Comparison of ENCODE assay signal across 18 cellular contexts in genomic region chr10:43377393-43377883, GRCh38. TPM values are rescaled to one million over a fixed set of nuclear protein-coding genes. Genes with fewer than 3 reads are reported as not detected.
DNase-seq lines count a peak whose midpoint lies in the region; ATAC-seq, FAIRE-seq and TF ChIP-seq lines count a peak whose summit lies in the region.
"Had no signal": no experiment of that assay in that cellular context is flagged by ENCODE, and none has a peak within 500 bp of the region (broad histone marks: within the 10 kb centered on the region; RNA-seq: fewer than 3 reads in every experiment).

No MANE protein-coding gene starts in this region.

- peak overlapping the region; percentile 82 for H3K27ac Mint-ChIP-seq in stimulated activated effector memory CD8-positive, alpha-beta T cell treated with anti-CD3 and anti-CD28 coated beads, Interleukin-12 subunit alpha, Interleukin-12 subunit beta, amount 100 ng/mL, for 72 hours
- H3K27ac Mint-ChIP-seq: activated CD8-positive, alpha-beta memory T cell treated with anti-CD3 and anti-CD28 coated beads, Interleukin-2, amount 10 ng/mL, durations not matched to agents 7 days and 5 days; brain had no signal

- H3K27ac ChIP-seq in HEK293 (ENCODE audit: extremely low read depth, low read depth, low read length): no peak overlapping the region
- H3K27ac ChIP-seq in GM12878 (ENCODE audit: control insufficient read depth, insufficient read depth): no peak overlapping the region
- no peak overlapping the region for H3K27ac ChIP-seq in HepG2 (ENCODE audit: extremely low read length, insufficient read depth, low read length)
- H3K27ac ChIP-seq in SJCRH30: no peak overlapping the region
- H3K27ac ChIP-seq: C4-2B had no signal

- TF ChIP-seq RAD21 in GM12878 (IDR thresholded peaks at IDR 0.05; ENCODE audit: insufficient read depth, low read depth, low read length) (no peak), HepG2 (CRISPR knock-in tag; IDR thresholded peaks at IDR 0.05) (no peak)

- H2AFZ ChIP-seq in GM12878 (ENCODE audit: control insufficient read depth, low read depth, low read length) (no peak overlapping the region), HepG2 (ENCODE audit: low read length) (no peak overlapping the region)

- no peak overlapping the region for H3K4me2 ChIP-seq in GM12878 (ENCODE audit: control insufficient read depth, insufficient read depth)
- peak overlapping the region; percentile 94 for H3K4me2 ChIP-seq in HepG2 (ENCODE audit: low read depth, low read length)

- no peaks in the 10 kb centered on the region for H3K4me1 ChIP-seq in HEK293 (ENCODE audit: control insufficient read depth, insufficient read depth, low read length)
- no peaks in the 10 kb centered on the region for H3K4me1 ChIP-seq in GM12878 (ENCODE audit: control insufficient read depth, insufficient read depth, low read length)
- peaks cover 29% of the 10 kb centered on the region for H3K4me1 ChIP-seq in HepG2 (ENCODE audit: insufficient read depth, low read length)
- H3K4me1 ChIP-seq in SJCRH30: no peaks in the 10 kb centered on the region

- H3K36me3 ChIP-seq in HEK293 (ENCODE audit: control insufficient read depth in 2 of 2, insufficient read depth in 1 of 2, low read length in 2 of 2) (no peaks in the 10 kb centered on the region), GM12878 (ENCODE audit: control insufficient read depth in 2 of 2, insufficient read depth in 2 of 2, low read length in 1 of 2) (no peaks in the 10 kb centered on the region), HepG2 (replicated peaks in 1 of 2; ENCODE audit: control insufficient read depth in 1 of 2, insufficient read depth in 2 of 2, low read length in 2 of 2) (no peaks in the 10 kb centered on the region), SJCRH30 (no peaks in the 10 kb centered on the region)

- H3K4me3 Mint-ChIP-seq in stimulated activated effector memory CD8-positive, alpha-beta T cell treated with anti-CD3 and anti-CD28 coated beads, Interleukin-12 subunit alpha, Interleukin-12 subunit beta, amount 100 ng/mL, for 72 hours: no peak overlapping the region
- H3K4me3 Mint-ChIP-seq: activated CD8-positive, alpha-beta memory T cell treated with anti-CD3 and anti-CD28 coated beads, Interleukin-2, amount 10 ng/mL, durations not matched to agents 7 days and 5 days; brain had no signal

- no peak for DNase-seq in GM12878 (ENCODE audit: low read depth, low spot score)
- peak; percentile 67 for DNase-seq in HepG2 (ENCODE audit: low spot score)
- no peak for DNase-seq in stimulated activated effector memory CD8-positive, alpha-beta T cell treated with anti-CD3 and anti-CD28 coated beads, Interleukin-12 subunit alpha, Interleukin-12 subunit beta, amount 100 ng/mL, for 72 hours (ENCODE audit: low spot score in 2 of 2)
- no peak for DNase-seq in central memory CD4-positive, alpha-beta T cell
- no peak for DNase-seq in effector CD4-positive, alpha-beta T cell
- DNase-seq in SJCRH30: no peak
- DNase-seq: activated CD8-positive, alpha-beta memory T cell treated with anti-CD3 and anti-CD28 coated beads, Interleukin-2, amount 10 ng/mL, durations not matched to agents 7 days and 5 days; effector CD8-positive, alpha-beta T cell; MV-4-11; NCI-H2171 had no signal

- TF ChIP-seq CTCF in HEK293 (tag by site-specific recombination; IDR thresholded peaks at IDR 0.05) (no peak), GM12878 (IDR thresholded peaks at IDR 0.05 in 2 of 3, conservative IDR thresholded peaks at IDR 0.05 in 1 of 3; ENCODE audit: control insufficient read depth in 2 of 3, extremely low read depth in 1 of 3, insufficient read depth in 1 of 3, low read depth in 3 of 3, low read length in 3 of 3) (0 out of 6 replicates have a peak, but pooled peaks of 1 of the 3 experiments have one; percentile 3), HepG2 (CRISPR knock-in tag; IDR thresholded peaks at IDR 0.05) (peak; percentile 70)

- H3K27me3 ChIP-seq in GM12878 (replicated peaks in 1 of 2; ENCODE audit: control insufficient read depth in 2 of 2, insufficient read depth in 2 of 2, low read length in 1 of 2) (no peaks in the 10 kb centered on the region; a peak in 1 of 4 replicates), HepG2 (ENCODE audit: control insufficient read depth in 1 of 2, insufficient read depth in 2 of 2, low read length in 2 of 2) (0 out of 5 replicates have a peak, but pooled peaks cover 0 to 8% of the 10 kb centered on the region in 2 experiments), SJCRH30 (no peaks in the 10 kb centered on the region)

- CTCF ChIA-PET in HEK293 (lab: Yijun Ruan, JAX) (interaction anchor here (0.6 to 1.0 kb wide), 3 partner anchors 24 to 84 kb away, joined by 3 to 4 read pairs (median 3); no protein-coding TSS in a partner anchor), GM12878 (lab: Yijun Ruan, JAX) (interaction anchor here (1.0 kb wide), 1 partner anchor 83 kb away, joined by 3 read pairs; no protein-coding TSS in a partner anchor), HepG2 (lab: Yijun Ruan, JAX; ENCODE audit: low intra/inter-chr PET ratio, low total read pairs) (interaction anchor here (2.0 kb wide), 1 partner anchor 84 kb away, joined by 16 read pairs; no protein-coding TSS in a partner anchor)

- H3K36me3 Mint-ChIP-seq in stimulated activated effector memory CD8-positive, alpha-beta T cell treated with anti-CD3 and anti-CD28 coated beads, Interleukin-12 subunit alpha, Interleukin-12 subunit beta, amount 100 ng/mL, for 72 hours: no peaks in the 10 kb centered on the region
- H3K36me3 Mint-ChIP-seq: activated CD8-positive, alpha-beta memory T cell treated with anti-CD3 and anti-CD28 coated beads, Interleukin-2, amount 10 ng/mL, durations not matched to agents 7 days and 5 days; brain had no signal

- H4K20me1 ChIP-seq in GM12878 (ENCODE audit: control insufficient read depth, insufficient read depth): no peaks in the 10 kb centered on the region
- H4K20me1 ChIP-seq in HepG2 (ENCODE audit: insufficient read depth, low read length): no peaks in the 10 kb centered on the region

- H3K4me1 Mint-ChIP-seq in stimulated activated effector memory CD8-positive, alpha-beta T cell treated with anti-CD3 and anti-CD28 coated beads, Interleukin-12 subunit alpha, Interleukin-12 subunit beta, amount 100 ng/mL, for 72 hours: peaks cover 15% of the 10 kb centered on the region

- H3K79me2 ChIP-seq in GM12878 (ENCODE audit: control insufficient read depth, insufficient read depth, low read length) (no peaks in the 10 kb centered on the region), HepG2 (ENCODE audit: insufficient read depth, low read length) (no peaks in the 10 kb centered on the region)

- 41% methylated on average over 13 of the region's 13 CpGs for WGBS in GM12878 (ENCODE audit: insufficient coverage, insufficient replicate concordance, low lambda C conversion rate, missing lambda C conversion rate)
- WGBS in HepG2 (ENCODE audit: low lambda C conversion rate): 0% methylated on average over 10 of the region's 13 CpGs

- H3K9me3 ChIP-seq in HEK293 (ENCODE audit: control insufficient read depth, insufficient read depth, low read depth, low read length) (no peaks in the 10 kb centered on the region), GM12878 (replicated peaks; ENCODE audit: control insufficient read depth, insufficient read depth, low read length) (no peaks in the 10 kb centered on the region), HepG2 (ENCODE audit: low read length) (no peaks in the 10 kb centered on the region), SJCRH30 (replicated peaks) (no peaks in the 10 kb centered on the region)

- no peaks in the 10 kb centered on the region for H3K9me3 Mint-ChIP-seq in stimulated activated effector memory CD8-positive, alpha-beta T cell treated with anti-CD3 and anti-CD28 coated beads, Interleukin-12 subunit alpha, Interleukin-12 subunit beta, amount 100 ng/mL, for 72 hours
- H3K9me3 Mint-ChIP-seq: brain had no signal

- RAD21 ChIA-PET in GM12878 (lab: Charles Lee; ENCODE audit: unreplicated experiment): interaction anchor here (0.6 to 1.0 kb wide), 2 partner anchors 58 to 84 kb away, joined by 3 to 5 read pairs; no protein-coding TSS in a partner anchor

- ATAC-seq in GM12878: peak; percentile 22; the same call in 2 of the 3 replicates
- peak; percentile 96 for ATAC-seq in HepG2
- ATAC-seq in stimulated activated effector memory CD8-positive, alpha-beta T cell treated with anti-CD3 and anti-CD28 coated beads, Interleukin-12 subunit alpha, Interleukin-12 subunit beta, amount 100 ng/mL, for 72 hours: peak; percentile 33
- ATAC-seq: activated CD4-positive, CD25-positive, alpha-beta regulatory T cell treated with anti-CD3 and anti-CD28 coated beads, Interleukin-2, amount 50 U/mL, for 24 hours; activated CD8-positive, alpha-beta memory T cell treated with anti-CD3 and anti-CD28 coated beads, Interleukin-2, amount 10 ng/mL, durations not matched to agents 7 days and 5 days had no signal

- SMC1A ChIA-PET in GM12878 (lab: Charles Lee; ENCODE audit: uncharacterized antibody, unreplicated experiment): no interaction called here

- H3K4me3 ChIP-seq in HEK293 (ENCODE audit: low read depth, low read length): no peak overlapping the region
- H3K4me3 ChIP-seq in GM12878: no peak overlapping the region
- H3K4me3 ChIP-seq in HepG2 (replicated peaks in 1 of 3; ENCODE audit: insufficient read depth in 1 of 3, low read depth in 2 of 3, low read length in 3 of 3): peak overlapping the region; percentile 16 to 72 (median 51); a peak in 5 of 6 replicates
- no peak overlapping the region for H3K4me3 ChIP-seq in SJCRH30

- intact Hi-C loops in GM12878 (cut with micrococcal nuclease; ENCODE audit: unreplicated experiment) (no loop called here), HepG2 (cut with micrococcal nuclease; ENCODE audit: unreplicated experiment) (no loop called here)

- no peak for FAIRE-seq in GM12878 (lab: Jason Lieb, UNC)
- FAIRE-seq in HepG2 (lab: Jason Lieb, UNC): peak; percentile 70

- POLR2A ChIA-PET in HEK293 (lab: Yijun Ruan, JAX): no interaction called here
- POLR2A ChIA-PET in GM12878 (lab: Charles Lee): no interaction called here
- POLR2A ChIA-PET in HepG2 (lab: Yijun Ruan, JAX): interaction anchor here (0.7 to 1.0 kb wide), 2 partner anchors 17 to 19 kb away, joined by 4 read pairs; no protein-coding TSS in a partner anchor

- BruUV-seq in GM12878 (replicated peaks; lab: Mats Ljungman, UMichigan): no TSS peak
- no TSS peak for BruUV-seq in HepG2 (replicated peaks; lab: Mats Ljungman, UMichigan)

- in situ Hi-C loops in GM12878 (cut with MboI) (loop anchor here (25.0 kb wide), 2 partner anchors 90 to 590 kb away; partner anchors contain the start of gene BMS1), HepG2 (cut with HindIII; ENCODE audit: extremely low pct_ligation_motif_present, low pct_unique_long_range_greater_than_20kb) (no loop called here)

- TF ChIP-seq EP300 in GM12878 (IDR thresholded peaks at IDR 0.05; ENCODE audit: borderline replicate concordance in 1 of 2, control insufficient read depth in 1 of 2, low read depth in 2 of 2, low read length in 2 of 2) (no peak), HepG2 (IDR thresholded peaks at IDR 0.05; ENCODE audit: low read depth in 2 of 2, low read length in 2 of 2) (no peak), HepG2 (CRISPR knock-in tag; IDR thresholded peaks at IDR 0.05; ENCODE audit: borderline replicate concordance) (no peak)

- TF ChIP-seq POLR2A in GM12878 (IDR thresholded peaks at IDR 0.05; ENCODE audit: low read depth, low read length) (no peak), HepG2 (IDR thresholded peaks at IDR 0.05; ENCODE audit: insufficient read depth in 1 of 2, low read depth in 2 of 2, low read length in 2 of 2) (peak; percentile 52 to 66; a peak in 2 of 4 replicates)

- H3K9ac ChIP-seq in GM12878 (ENCODE audit: control insufficient read depth, insufficient read depth, low read length) (no peak overlapping the region), HepG2 (ENCODE audit: insufficient read depth, low read depth, low read length) (peak overlapping the region; percentile 42)

RNA-seq across cellular contexts. Expression of gene FXYD4, which starts 6.0 kb away (rescaled TPM):
- not detected in 2 replicates for total RNA-seq in GM12878 (2013; cell fraction: nucleolus; rRNA removed)
- total RNA-seq in GM12878 (2014; rRNA removed) (not detected in 2 replicates), GM12878 (2014; rRNA removed; fragmentation: Illumina TruSeq; extraction: Trizol) (not detected in 2 replicates), GM12878 (2021) (not detected in 2 replicates), HepG2 (2016; rRNA removed; fragmentation: Illumina TruSeq; extraction: Trizol) (not detected in 2 replicates)
- not detected for polyA plus RNA-seq in GM12878 (2011; ENCODE audit: low read depth)
- polyA plus RNA-seq in GM12878 (2011; rRNA removed) (not detected in 2 replicates), GM12878 (2014; fragmentation: Illumina TruSeq; extraction: Trizol) (not detected in 2 replicates), GM12878 (2014; fragmentation: Nextera tagmentation; extraction: Ambion mirVana) (not detected), GM12878 (2014; rRNA removed) (not detected in 2 replicates), GM12878 (2016; fragmentation: Nextera tagmentation; extraction: Ambion mirVana) (not detected), HepG2 (2011; rRNA removed) (not detected in 2 replicates)
- not detected in 2 replicates for polyA plus RNA-seq in GM12878 (2011; cell fraction: cytosol; rRNA removed)
- polyA plus RNA-seq in GM12878 (2011; cell fraction: nucleus; rRNA removed): not detected in 2 replicates
- polyA plus RNA-seq in GM12878 (2012): not detected in 2 replicates
- not detected in 2 replicates for polyA minus RNA-seq in GM12878 (2011; rRNA and poly(A)+ RNA removed)
- not detected in 2 replicates for polyA minus RNA-seq in GM12878 (2011; cell fraction: cytosol; rRNA and poly(A)+ RNA removed)
- not detected in 2 replicates for polyA minus RNA-seq in GM12878 (2011; cell fraction: nucleus; rRNA and poly(A)+ RNA removed)
- total RNA-seq in HepG2 (2016; cell fraction: cytosol; rRNA removed; fragmentation: Illumina TruSeq; extraction: Trizol; ENCODE audit: low read depth): not detected in 2 replicates
- total RNA-seq in HepG2 (2016; cell fraction: insoluble cytoplasmic fraction; rRNA removed; fragmentation: Illumina TruSeq; extraction: Trizol): not detected in 2 replicates
- total RNA-seq in HepG2 (2016; cell fraction: membrane; rRNA removed; fragmentation: Illumina TruSeq; extraction: Trizol): not detected in 2 replicates
- not detected in 2 replicates for total RNA-seq in HepG2 (2016; cell fraction: nucleus; rRNA removed; fragmentation: Illumina TruSeq; extraction: Trizol)
- not detected in 2 replicates for polyA plus RNA-seq in HepG2 (2011; cell fraction: cytosol; rRNA removed)
- polyA plus RNA-seq in HepG2 (2011; cell fraction: nucleus; rRNA removed): not detected in 2 replicates
- not detected in 2 replicates for polyA plus RNA-seq in HepG2 (2012)
- polyA plus RNA-seq in HepG2 (2016; cell fraction: cytosol; fragmentation: Illumina TruSeq; extraction: Trizol; ENCODE audit: low read depth): not detected in 2 replicates
- polyA plus RNA-seq in HepG2 (2016; cell fraction: insoluble cytoplasmic fraction; fragmentation: Illumina TruSeq; extraction: Trizol; ENCODE audit: low read depth): not detected in 2 replicates
- not detected in 2 replicates for polyA plus RNA-seq in HepG2 (2016; cell fraction: membrane; fragmentation: Illumina TruSeq; extraction: Trizol; ENCODE audit: low read depth)
- polyA plus RNA-seq in HepG2 (2016; cell fraction: nucleus; fragmentation: Illumina TruSeq; extraction: Trizol; ENCODE audit: insufficient read depth, low read depth): not detected in 2 replicates
- 0.21 TPM in 1 of 2 replicates, not detected in the other for polyA minus RNA-seq in HepG2 (2011; rRNA and poly(A)+ RNA removed; ENCODE audit: low replicate concordance)
- polyA minus RNA-seq in HepG2 (2011; cell fraction: cytosol; rRNA and poly(A)+ RNA removed): not detected in 2 replicates
- not detected in 2 replicates for polyA minus RNA-seq in HepG2 (2011; cell fraction: nucleus; rRNA and poly(A)+ RNA removed)
- not detected in 2 replicates for total RNA-seq in SJCRH30 (2014; rRNA removed; shearing (Covaris generic))
- total RNA-seq: Daoy, HT1080, omental fat pad, subcutaneous adipose tissue had no signal

RNA-seq across cellular contexts. Expression of gene HNRNPF, which starts 31.5 kb away (rescaled TPM):
- total RNA-seq in GM12878 (2013; cell fraction: nucleolus; rRNA removed): 65.5 and 72.8 TPM in 2 replicates
- total RNA-seq in GM12878 (2014; rRNA removed) (291 and 315 TPM in 2 replicates), GM12878 (2014; rRNA removed; fragmentation: Illumina TruSeq; extraction: Trizol) (283 and 310 TPM in 2 replicates), GM12878 (2021) (372 and 373 TPM in 2 replicates), HepG2 (2016; rRNA removed; fragmentation: Illumina TruSeq; extraction: Trizol) (308 and 449 TPM in 2 replicates)
- 97.4 TPM for polyA plus RNA-seq in GM12878 (2011; ENCODE audit: low read depth)
- polyA plus RNA-seq in GM12878 (2011; rRNA removed) (262 and 295 TPM in 2 replicates), GM12878 (2014; fragmentation: Illumina TruSeq; extraction: Trizol) (228 and 321 TPM in 2 replicates), GM12878 (2014; fragmentation: Nextera tagmentation; extraction: Ambion mirVana) (100 to 1,000 TPM; 156 to 158 TPM), GM12878 (2014; rRNA removed) (306 and 313 TPM in 2 replicates), GM12878 (2016; fragmentation: Nextera tagmentation; extraction: Ambion mirVana) (100 to 1,000 TPM; 274 to 282 TPM), HepG2 (2011; rRNA removed) (166 and 177 TPM in 2 replicates)
- polyA plus RNA-seq in GM12878 (2011; cell fraction: cytosol; rRNA removed): 225 and 283 TPM in 2 replicates
- 188 and 261 TPM in 2 replicates for polyA plus RNA-seq in GM12878 (2011; cell fraction: nucleus; rRNA removed)
- 141 and 169 TPM in 2 replicates for polyA plus RNA-seq in GM12878 (2012)
- 288 and 291 TPM in 2 replicates for polyA minus RNA-seq in GM12878 (2011; rRNA and poly(A)+ RNA removed)
- polyA minus RNA-seq in GM12878 (2011; cell fraction: cytosol; rRNA and poly(A)+ RNA removed): 89.5 and 109 TPM in 2 replicates
- polyA minus RNA-seq in GM12878 (2011; cell fraction: nucleus; rRNA and poly(A)+ RNA removed): 32.3 and 63.9 TPM in 2 replicates
- 44.9 and 49.9 TPM in 2 replicates for total RNA-seq in HepG2 (2016; cell fraction: cytosol; rRNA removed; fragmentation: Illumina TruSeq; extraction: Trizol; ENCODE audit: low read depth)
- total RNA-seq in HepG2 (2016; cell fraction: insoluble cytoplasmic fraction; rRNA removed; fragmentation: Illumina TruSeq; extraction: Trizol): 322 and 435 TPM in 2 replicates
- total RNA-seq in HepG2 (2016; cell fraction: membrane; rRNA removed; fragmentation: Illumina TruSeq; extraction: Trizol): 123 and 131 TPM in 2 replicates
- total RNA-seq in HepG2 (2016; cell fraction: nucleus; rRNA removed; fragmentation: Illumina TruSeq; extraction: Trizol): 111 and 121 TPM in 2 replicates
- polyA plus RNA-seq in HepG2 (2011; cell fraction: cytosol; rRNA removed): 147 and 166 TPM in 2 replicates
- polyA plus RNA-seq in HepG2 (2011; cell fraction: nucleus; rRNA removed): 137 and 153 TPM in 2 replicates
- 134 and 169 TPM in 2 replicates for polyA plus RNA-seq in HepG2 (2012)
- 19.5 and 22.4 TPM in 2 replicates for polyA plus RNA-seq in HepG2 (2016; cell fraction: cytosol; fragmentation: Illumina TruSeq; extraction: Trizol; ENCODE audit: low read depth)
- polyA plus RNA-seq in HepG2 (2016; cell fraction: insoluble cytoplasmic fraction; fragmentation: Illumina TruSeq; extraction: Trizol; ENCODE audit: low read depth): 388 and 410 TPM in 2 replicates
- polyA plus RNA-seq in HepG2 (2016; cell fraction: membrane; fragmentation: Illumina TruSeq; extraction: Trizol; ENCODE audit: low read depth): 49.0 and 51.7 TPM in 2 replicates
- polyA plus RNA-seq in HepG2 (2016; cell fraction: nucleus; fragmentation: Illumina TruSeq; extraction: Trizol; ENCODE audit: insufficient read depth, low read depth): 178 and 179 TPM in 2 replicates
- 271 and 284 TPM in 2 replicates for polyA minus RNA-seq in HepG2 (2011; rRNA and poly(A)+ RNA removed; ENCODE audit: low replicate concordance)
- 121 and 128 TPM in 2 replicates for polyA minus RNA-seq in HepG2 (2011; cell fraction: cytosol; rRNA and poly(A)+ RNA removed)
- polyA minus RNA-seq in HepG2 (2011; cell fraction: nucleus; rRNA and poly(A)+ RNA removed): 64.2 and 75.8 TPM in 2 replicates
- 63.2 and 64.7 TPM in 2 replicates for total RNA-seq in SJCRH30 (2014; rRNA removed; shearing (Covaris generic))

RNA-seq across cellular contexts. Expression of gene ZNF487, which starts 59.5 kb away (rescaled TPM):
- 1.5 and 2.5 TPM in 2 replicates for total RNA-seq in GM12878 (2013; cell fraction: nucleolus; rRNA removed)
- 1.5 and 1.8 TPM in 2 replicates for total RNA-seq in GM12878 (2014; rRNA removed)
- 1.6 and 2.0 TPM in 2 replicates for total RNA-seq in GM12878 (2014; rRNA removed; fragmentation: Illumina TruSeq; extraction: Trizol)
- total RNA-seq in GM12878 (2021): 0.74 and 1.1 TPM in 2 replicates
- polyA plus RNA-seq in GM12878 (2011; ENCODE audit: low read depth): 0.54 TPM
- polyA plus RNA-seq in GM12878 (2011; rRNA removed): 0.98 and 1.0 TPM in 2 replicates
- polyA plus RNA-seq in GM12878 (2011; cell fraction: cytosol; rRNA removed): 0.84 and 1.4 TPM in 2 replicates
- 0.28 and 0.50 TPM in 2 replicates for polyA plus RNA-seq in GM12878 (2011; cell fraction: nucleus; rRNA removed)
- polyA plus RNA-seq in GM12878 (2012): 0.79 and 0.92 TPM in 2 replicates
- 2.1 and 5.3 TPM in 2 replicates for polyA plus RNA-seq in GM12878 (2014; fragmentation: Illumina TruSeq; extraction: Trizol)
- polyA plus RNA-seq in GM12878 (2014; fragmentation: Nextera tagmentation; extraction: Ambion mirVana): 1 to 10 TPM in 1 of 2 experiments, under 1 TPM in 1; 0.77 to 1.3 TPM
- polyA plus RNA-seq in GM12878 (2014; rRNA removed): 0.72 and 1.4 TPM in 2 replicates
- 1 to 10 TPM in 1 of 2 experiments, under 1 TPM in 1; 0.89 to 1.0 TPM for polyA plus RNA-seq in GM12878 (2016; fragmentation: Nextera tagmentation; extraction: Ambion mirVana)
- polyA minus RNA-seq in GM12878 (2011; rRNA and poly(A)+ RNA removed): 0.72 and 1.2 TPM in 2 replicates
- polyA minus RNA-seq in GM12878 (2011; cell fraction: cytosol; rRNA and poly(A)+ RNA removed): not detected in 2 replicates
- polyA minus RNA-seq in GM12878 (2011; cell fraction: nucleus; rRNA and poly(A)+ RNA removed): 0.24 and 0.57 TPM in 2 replicates
- 6.1 and 7.4 TPM in 2 replicates for total RNA-seq in HepG2 (2016; rRNA removed; fragmentation: Illumina TruSeq; extraction: Trizol)
- total RNA-seq in HepG2 (2016; cell fraction: cytosol; rRNA removed; fragmentation: Illumina TruSeq; extraction: Trizol; ENCODE audit: low read depth): 3.3 and 6.4 TPM in 2 replicates
- total RNA-seq in HepG2 (2016; cell fraction: insoluble cytoplasmic fraction; rRNA removed; fragmentation: Illumina TruSeq; extraction: Trizol): 6.3 and 8.8 TPM in 2 replicates
- 5.5 and 7.7 TPM in 2 replicates for total RNA-seq in HepG2 (2016; cell fraction: membrane; rRNA removed; fragmentation: Illumina TruSeq; extraction: Trizol)
- total RNA-seq in HepG2 (2016; cell fraction: nucleus; rRNA removed; fragmentation: Illumina TruSeq; extraction: Trizol): 3.5 and 6.0 TPM in 2 replicates
- 6.6 and 8.8 TPM in 2 replicates for polyA plus RNA-seq in HepG2 (2011; rRNA removed)
- polyA plus RNA-seq in HepG2 (2011; cell fraction: cytosol; rRNA removed): 3.6 and 5.2 TPM in 2 replicates
- polyA plus RNA-seq in HepG2 (2011; cell fraction: nucleus; rRNA removed): 1.8 and 13.7 TPM in 2 replicates
- 2.6 and 3.3 TPM in 2 replicates for polyA plus RNA-seq in HepG2 (2012)
- 5.4 and 5.7 TPM in 2 replicates for polyA plus RNA-seq in HepG2 (2016; cell fraction: cytosol; fragmentation: Illumina TruSeq; extraction: Trizol; ENCODE audit: low read depth)
- 5.9 and 7.2 TPM in 2 replicates for polyA plus RNA-seq in HepG2 (2016; cell fraction: insoluble cytoplasmic fraction; fragmentation: Illumina TruSeq; extraction: Trizol; ENCODE audit: low read depth)
- 6.0 and 8.7 TPM in 2 replicates for polyA plus RNA-seq in HepG2 (2016; cell fraction: membrane; fragmentation: Illumina TruSeq; extraction: Trizol; ENCODE audit: low read depth)
- polyA plus RNA-seq in HepG2 (2016; cell fraction: nucleus; fragmentation: Illumina TruSeq; extraction: Trizol; ENCODE audit: insufficient read depth, low read depth): 4.2 and 8.8 TPM in 2 replicates
- 3.5 and 7.7 TPM in 2 replicates for polyA minus RNA-seq in HepG2 (2011; rRNA and poly(A)+ RNA removed; ENCODE audit: low replicate concordance)
- 1.1 and 1.7 TPM in 2 replicates for polyA minus RNA-seq in HepG2 (2011; cell fraction: cytosol; rRNA and poly(A)+ RNA removed)
- 4.8 and 6.7 TPM in 2 replicates for polyA minus RNA-seq in HepG2 (2011; cell fraction: nucleus; rRNA and poly(A)+ RNA removed)
- total RNA-seq in SJCRH30 (2014; rRNA removed; shearing (Covaris generic)): 0.18 and 0.38 TPM in 2 replicates

Comparison
In these comparisons a context has a peak if more than half of its experiments do, and no peak if none do; other contexts are left out.
1. H3K4me3 ChIP-seq: peak in HepG2 (3 of 3); none in HEK293 (single experiment), GM12878 (single experiment) and SJCRH30 (single experiment).
2. ATAC-seq: peak in every context shown above with its lines; median percentile 96 in HepG2; 33 in stimulated activated effector memory CD8-positive, alpha-beta T cell treated with anti-CD3 and anti-CD28 coated beads, Interleukin-12 subunit alpha, Interleukin-12 subunit beta, amount 100 ng/mL, for 72 hours; 22 in GM12878.
3. Of the 63 proteins assayed by ChIP-seq in both HepG2 and HEK293: peak only in HepG2: CTCF, PATZ1, SALL2, ZNF292, ZNF362, ZNF510 and 2 more; only in HEK293: none; in both: none; in neither: 55.